ENCODE assay signal across 14 cellular contexts in the genomic region with DNA sequence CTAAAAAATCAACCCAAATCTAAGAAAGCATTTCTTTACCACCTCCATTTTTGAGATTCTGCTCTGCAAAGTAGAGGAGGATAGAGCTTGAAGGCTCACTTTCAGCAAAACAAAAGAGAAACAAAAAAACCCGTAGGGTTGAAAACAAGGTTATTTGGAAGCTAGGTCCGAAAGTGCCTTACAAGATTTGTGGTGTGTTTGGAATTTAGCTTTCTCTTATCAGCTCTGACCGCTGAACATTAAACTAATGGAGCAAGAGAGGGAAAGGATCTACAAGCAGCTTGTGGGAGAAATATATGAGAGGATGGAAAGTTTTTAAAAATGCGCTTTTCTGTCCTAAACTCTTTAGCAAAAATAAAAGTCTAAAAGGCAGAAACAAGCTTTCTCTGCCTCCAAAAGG.
DNase-seq lines count a peak whose midpoint lies in the region; ATAC-seq and TF ChIP-seq lines count a peak whose summit lies in the region.
"Had no signal": no experiment of that assay in that cellular context is flagged by ENCODE, and none has a peak within 500 bp of the region (broad histone marks: within the 10 kb centered on the region; RNA-seq: fewer than 3 reads in every experiment).

No MANE protein-coding gene starts in this region.

- H3K9ac ChIP-seq in GM23248: no peak overlapping the region

- peak overlapping the region; percentile 0 for H3K4me3 ChIP-seq in fibroblast of villous mesenchyme (ENCODE audit: low read depth, low read length)
- H3K4me3 ChIP-seq in aorta (ENCODE audit: low read length in 2 of 2): no peak overlapping the region
- H3K4me3 ChIP-seq in lower lobe of right lung: no peak overlapping the region
- H3K4me3 ChIP-seq in GM23248: no peak overlapping the region

- WGBS in aorta, 2 donors: 64 to 68% methylated on average over 4 of the region's 4 CpGs
- WGBS in GM23248 (ENCODE audit: low coverage in 1 of 2, low lambda C conversion rate in 2 of 2, missing lambda C conversion rate in 2 of 2), 2 experiments: 63 to 67% methylated on average over 4 of the region's 4 CpGs

- H3K27ac ChIP-seq in aorta (ENCODE audit: low read depth in 1 of 2, low read length in 2 of 2) (no peak overlapping the region), lower lobe of right lung (no peak overlapping the region), GM23248 (no peak overlapping the region)

- intact Hi-C loops in aorta (cut with DNase I) (no loop called here), lower lobe of right lung (cut with DNase I) (no loop called here)

- H3K9me3 ChIP-seq in aorta (ENCODE audit: control insufficient read depth, low read length) (no peaks in the 10 kb centered on the region), lower lobe of right lung (no peaks in the 10 kb centered on the region), GM23248 (ENCODE audit: low read depth) (no peaks in the 10 kb centered on the region)

- H3K9me2 ChIP-seq in GM23248 (ENCODE audit: insufficient read depth): no peaks in the 10 kb centered on the region

- H3K36me3 ChIP-seq in aorta (ENCODE audit: control insufficient read depth in 1 of 2, insufficient read depth in 2 of 2, low read length in 1 of 2) (no peaks in the 10 kb centered on the region), lower lobe of right lung (no peaks in the 10 kb centered on the region), GM23248 (ENCODE audit: low read depth) (no peaks in the 10 kb centered on the region)

- H3K27ac Mint-ChIP-seq in nephron: peak overlapping the region; percentile 12 to 85 (median 84)
- no peak overlapping the region for H3K27ac Mint-ChIP-seq in activated naive CD8-positive, alpha-beta T cell treated with anti-CD3 and anti-CD28 coated beads, Interleukin-2, amount 50 U/mL, for 24 hours

- peaks cover 0 to 1% of the 10 kb centered on the region in 2 donors for H3K27me3 ChIP-seq in aorta (ENCODE audit: control insufficient read depth in 1 of 2, insufficient read depth in 2 of 2, low read length in 1 of 2)
- H3K27me3 ChIP-seq in lower lobe of right lung (ENCODE audit: low read depth): no peaks in the 10 kb centered on the region
- H3K27me3 ChIP-seq in GM23248 (replicated peaks; ENCODE audit: insufficient read depth): no peaks in the 10 kb centered on the region

- TF ChIP-seq CTCF in fibroblast of villous mesenchyme (IDR thresholded peaks at IDR 0.05; ENCODE audit: insufficient read depth, low read depth, low read length) (no peak), nephron (IDR thresholded peaks at IDR 0.05; ENCODE audit: unreplicated experiment in 3 of 3) (no peak), lower lobe of right lung (IDR thresholded peaks at IDR 0.05) (no peak)

- H3K9me3 Mint-ChIP-seq in nephron: no peaks in the 10 kb centered on the region
- no peaks in the 10 kb centered on the region for H3K9me3 Mint-ChIP-seq in activated naive CD8-positive, alpha-beta T cell treated with anti-CD3 and anti-CD28 coated beads, Interleukin-2, amount 50 U/mL, for 24 hours

- no peaks in the 10 kb centered on the region for H3K79me2 ChIP-seq in GM23248 (ENCODE audit: insufficient read depth)

- no peaks in the 10 kb centered on the region for H3K36me3 Mint-ChIP-seq in nephron (ENCODE audit: low read depth)
- no peaks in the 10 kb centered on the region for H3K36me3 Mint-ChIP-seq in activated naive CD8-positive, alpha-beta T cell treated with anti-CD3 and anti-CD28 coated beads, Interleukin-2, amount 50 U/mL, for 24 hours (ENCODE audit: low read depth)

- DNase-seq in amniotic epithelial cell (ENCODE audit: low read depth): peak; percentile 94
- peak; percentile 91 for DNase-seq in fibroblast of villous mesenchyme (ENCODE audit: low read depth)
- no peak for DNase-seq in aorta
- no peak for DNase-seq in activated naive CD8-positive, alpha-beta T cell treated with anti-CD3 and anti-CD28 coated beads, Interleukin-2, amount 50 U/mL, for 24 hours
- DNase-seq in lower lobe of right lung: no peak
- DNase-seq in GM23248: no peak
- DNase-seq in LoVo (ENCODE audit: low spot score): no peak
- DNase-seq: NCI-H187 treated with DMSO at 0.1 percent for 48 hours, NCI-H82, SHP77 had no signal

- peaks cover 9% of the 10 kb centered on the region for H3K27me3 Mint-ChIP-seq in nephron (ENCODE audit: low read depth)
- H3K27me3 Mint-ChIP-seq in activated naive CD8-positive, alpha-beta T cell treated with anti-CD3 and anti-CD28 coated beads, Interleukin-2, amount 50 U/mL, for 24 hours: no peaks in the 10 kb centered on the region

- peak; percentile 16 for ATAC-seq in aorta (ENCODE audit: low FRiP score)
- ATAC-seq in activated naive CD8-positive, alpha-beta T cell treated with anti-CD3 and anti-CD28 coated beads, Interleukin-2, amount 50 U/mL, for 24 hours: no peak
- no peak for ATAC-seq in lower lobe of right lung
- ATAC-seq: HepG2, Panc1, SK-N-SH treated with all-trans-retinoic acid at 6 μM for 48 hours had no signal

- H3K4me1 ChIP-seq in aorta (ENCODE audit: control insufficient read depth in 1 of 2, insufficient read depth in 2 of 2, low read length in 2 of 2): no peaks in the 10 kb centered on the region
- H3K4me1 ChIP-seq in lower lobe of right lung: no peaks in the 10 kb centered on the region
- H3K4me1 ChIP-seq in GM23248 (ENCODE audit: insufficient read depth): no peaks in the 10 kb centered on the region

- peaks cover 26% of the 10 kb centered on the region for H3K4me1 Mint-ChIP-seq in nephron
- no peaks in the 10 kb centered on the region for H3K4me1 Mint-ChIP-seq in activated naive CD8-positive, alpha-beta T cell treated with anti-CD3 and anti-CD28 coated beads, Interleukin-2, amount 50 U/mL, for 24 hours

- in situ Hi-C loops in GM23248 (cut with MboI): no loop called here

- no peak overlapping the region for H2AFZ ChIP-seq in GM23248

- H3K4me2 ChIP-seq in GM23248 (ENCODE audit: unreplicated experiment): no peak overlapping the region

- peak overlapping the region in 2 of 3 experiments; percentile 0 to 11 for H3K4me3 Mint-ChIP-seq in nephron
- no peak overlapping the region for H3K4me3 Mint-ChIP-seq in activated naive CD8-positive, alpha-beta T cell treated with anti-CD3 and anti-CD28 coated beads, Interleukin-2, amount 50 U/mL, for 24 hours

- no peaks in the 10 kb centered on the region for H3F3A ChIP-seq in GM23248 (ENCODE audit: insufficient read depth)

- H4K20me1 ChIP-seq in GM23248 (ENCODE audit: insufficient read depth): no peaks in the 10 kb centered on the region

Comparison
In these comparisons a context has a peak if more than half of its experiments do, and no peak if none do; other contexts are left out.
1. DNase-seq: peak in amniotic epithelial cell (single experiment) and fibroblast of villous mesenchyme (single experiment); none in aorta (0 of 2), activated naive CD8-positive, alpha-beta T cell treated with anti-CD3 and anti-CD28 coated beads, Interleukin-2, amount 50 U/mL, for 24 hours (single experiment), lower lobe of right lung (single experiment), GM23248 (single experiment) and LoVo (single experiment).